ENCODE assay signal across 9 cellular contexts in the genomic region with DNA sequence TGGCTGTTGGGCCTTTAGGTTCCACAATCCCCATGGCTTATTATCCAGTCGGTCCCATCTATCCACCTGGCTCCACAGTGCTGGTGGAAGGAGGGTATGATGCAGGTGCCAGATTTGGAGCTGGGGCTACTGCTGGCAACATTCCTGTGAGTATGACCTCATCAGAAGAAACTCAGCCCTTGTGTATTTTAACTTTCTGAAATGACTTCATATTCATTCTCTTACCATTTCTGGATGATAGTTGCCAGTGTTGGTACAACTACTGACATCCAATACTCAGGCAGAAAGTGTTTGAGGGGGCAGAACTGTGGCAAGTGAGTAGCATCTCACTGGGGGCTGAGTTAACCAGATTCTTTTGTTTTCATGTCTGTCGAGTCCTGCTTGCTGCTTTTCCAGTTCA. TPM values are rescaled to one million over a fixed set of nuclear protein-coding genes. Genes with fewer than 3 reads are reported as not detected.
DNase-seq lines count a peak whose midpoint lies in the region; ATAC-seq and TF ChIP-seq lines count a peak whose summit lies in the region.
"Had no signal": no experiment of that assay in that cellular context is flagged by ENCODE, and none has a peak within 500 bp of the region (broad histone marks: within the 10 kb centered on the region; RNA-seq: fewer than 3 reads in every experiment).

No MANE protein-coding gene starts in this region.

- H3K36me3 ChIP-seq in left ventricle myocardium inferior (peaks cover 45% of the 10 kb centered on the region), subcutaneous abdominal adipose tissue (ENCODE audit: control insufficient read depth in 5 of 5, insufficient read depth in 5 of 5, low read length in 5 of 5) (peaks cover 15 to 52% (median 39%) of the 10 kb centered on the region in 5 donors)

- H3K4me1 ChIP-seq in left ventricle myocardium inferior, result peaks cover 59% of the 10 kb centered on the region
- H3K4me1 ChIP-seq in subcutaneous abdominal adipose tissue (ENCODE audit: control insufficient read depth in 5 of 5, insufficient read depth in 5 of 5, low read length in 5 of 5), result peaks cover 0 to 47% (median 32%) of the 10 kb centered on the region in 5 donors

- peaks cover 40% of the 10 kb centered on the region for H3K4me1 Mint-ChIP-seq in activated naive CD8-positive, alpha-beta T cell treated with anti-CD3 and anti-CD28 coated beads for 36 hours
- peaks cover 45 to 66% of the 10 kb centered on the region in 2 donors for H3K4me1 Mint-ChIP-seq in immature natural killer cell

- peak overlapping the region in 1 of 5 donors; percentile 28 for H3K9ac ChIP-seq in subcutaneous abdominal adipose tissue (ENCODE audit: low read length in 5 of 5)

- H3K9me3 ChIP-seq in left ventricle myocardium inferior (replicated peaks) (no peaks in the 10 kb centered on the region), subcutaneous abdominal adipose tissue (ENCODE audit: control insufficient read depth in 5 of 5, low read length in 5 of 5) (no peaks in the 10 kb centered on the region)

- no peaks in the 10 kb centered on the region for H3K27me3 Mint-ChIP-seq in activated naive CD8-positive, alpha-beta T cell treated with anti-CD3 and anti-CD28 coated beads for 36 hours
- H3K27me3 Mint-ChIP-seq in immature natural killer cell (ENCODE audit: low read depth in 3 of 3), result peaks cover 12 to 23% (median 16%) of the 10 kb centered on the region in 3 donors

- H3K27ac ChIP-seq in left ventricle myocardium inferior (replicated peaks), result no peak overlapping the region
- peak overlapping the region; percentile 47 for H3K27ac ChIP-seq in subcutaneous abdominal adipose tissue (ENCODE audit: low read depth, low read length)

- DNase-seq in left ventricle myocardium inferior (no peak), Right ventricle myocardium superior (no peak), immature natural killer cell (no peak)
- no peak for DNase-seq in activated naive CD8-positive, alpha-beta T cell treated with anti-CD3 and anti-CD28 coated beads for 36 hours
- DNase-seq: NCI-H510A treated with DMSO at 0.1 percent for 48 hours had no signal

- no peaks in the 10 kb centered on the region for H3K9me3 Mint-ChIP-seq in activated naive CD8-positive, alpha-beta T cell treated with anti-CD3 and anti-CD28 coated beads for 36 hours
- no peaks in the 10 kb centered on the region for H3K9me3 Mint-ChIP-seq in immature natural killer cell

- TF ChIP-seq CTCF in left ventricle myocardium inferior (IDR thresholded peaks at IDR 0.05; ENCODE audit: borderline replicate concordance), result no peak

- intact Hi-C loops in left ventricle myocardium inferior (cut with micrococcal nuclease) (no loop called here), Right ventricle myocardium superior (cut with DNase I) (no loop called here)

- ATAC-seq in Right ventricle myocardium superior (ENCODE audit: poor library complexity), result no peak
- ATAC-seq in HG02678 (IDR thresholded peaks at IDR 0.05; ENCODE audit: unreplicated experiment), result no peak
- no peak for ATAC-seq in GM18502 (IDR thresholded peaks at IDR 0.05; ENCODE audit: poor library complexity, unreplicated experiment)
- ATAC-seq in HG03469 (IDR thresholded peaks at IDR 0.05; ENCODE audit: unreplicated experiment), result no peak

- no peak overlapping the region for H3K27ac Mint-ChIP-seq in activated naive CD8-positive, alpha-beta T cell treated with anti-CD3 and anti-CD28 coated beads for 36 hours
- peak overlapping the region; percentile 62 to 100 (median 98) for H3K27ac Mint-ChIP-seq in immature natural killer cell

- H3K27me3 ChIP-seq in left ventricle myocardium inferior (ENCODE audit: low read depth) (no peaks in the 10 kb centered on the region), subcutaneous abdominal adipose tissue (ENCODE audit: control insufficient read depth in 5 of 5, insufficient read depth in 4 of 5, low read length in 5 of 5) (no peaks in the 10 kb centered on the region)

- peaks cover 48% of the 10 kb centered on the region for H3K36me3 Mint-ChIP-seq in activated naive CD8-positive, alpha-beta T cell treated with anti-CD3 and anti-CD28 coated beads for 36 hours
- peaks cover 8 to 29% (median 21%) of the 10 kb centered on the region in 3 donors for H3K36me3 Mint-ChIP-seq in immature natural killer cell

- H3K4me3 ChIP-seq in left ventricle myocardium inferior, result peak overlapping the region; percentile 93
- no peak overlapping the region for H3K4me3 ChIP-seq in subcutaneous abdominal adipose tissue (ENCODE audit: low read depth in 1 of 5, low read length in 5 of 5)

- peak overlapping the region; percentile 93 for H3K4me3 Mint-ChIP-seq in activated naive CD8-positive, alpha-beta T cell treated with anti-CD3 and anti-CD28 coated beads for 36 hours
- peak overlapping the region; percentile 20 to 99 (median 96) for H3K4me3 Mint-ChIP-seq in immature natural killer cell

RNA-seq across cellular contexts. Expression of a gene that starts 2.3 kb away (rescaled TPM):
- total RNA-seq in left ventricle myocardium inferior (179 TPM), Right ventricle myocardium superior (124 TPM)
- 10 to 100 TPM; 94.2 to 95.4 TPM for total RNA-seq in activated naive CD8-positive, alpha-beta T cell treated with anti-CD3 and anti-CD28 coated beads for 36 hours
- 1,000 to 10,000 TPM; 1,137 to 2,830 (median 1,368) TPM for polyA plus RNA-seq in immature natural killer cell

RNA-seq across cellular contexts. Expression of a gene that starts 23.1 kb away (rescaled TPM):
- total RNA-seq in left ventricle myocardium inferior, result 9.9 TPM
- 10.0 TPM for total RNA-seq in Right ventricle myocardium superior
- 1 to 10 TPM; 6.5 to 6.9 TPM for total RNA-seq in activated naive CD8-positive, alpha-beta T cell treated with anti-CD3 and anti-CD28 coated beads for 36 hours
- polyA plus RNA-seq in immature natural killer cell, result 1 to 10 TPM in 1 of 3 donors, under 1 TPM in 2; 0.78 to 1.8 (median 0.86) TPM

RNA-seq across cellular contexts. Expression of a gene that starts 29.2 kb away (rescaled TPM):
- total RNA-seq in left ventricle myocardium inferior, result 3.3 TPM
- total RNA-seq in Right ventricle myocardium superior, result 2.8 TPM
- 1 to 10 TPM in 1 of 2 experiments, under 1 TPM in 1; 0.64 to 1.3 TPM for total RNA-seq in activated naive CD8-positive, alpha-beta T cell treated with anti-CD3 and anti-CD28 coated beads for 36 hours
- polyA plus RNA-seq in immature natural killer cell, result 10 to 100 TPM; 26.7 to 41.9 (median 34.6) TPM
